Comparison of ENCODE assay signal across 30 cellular contexts in the genomic region with DNA sequence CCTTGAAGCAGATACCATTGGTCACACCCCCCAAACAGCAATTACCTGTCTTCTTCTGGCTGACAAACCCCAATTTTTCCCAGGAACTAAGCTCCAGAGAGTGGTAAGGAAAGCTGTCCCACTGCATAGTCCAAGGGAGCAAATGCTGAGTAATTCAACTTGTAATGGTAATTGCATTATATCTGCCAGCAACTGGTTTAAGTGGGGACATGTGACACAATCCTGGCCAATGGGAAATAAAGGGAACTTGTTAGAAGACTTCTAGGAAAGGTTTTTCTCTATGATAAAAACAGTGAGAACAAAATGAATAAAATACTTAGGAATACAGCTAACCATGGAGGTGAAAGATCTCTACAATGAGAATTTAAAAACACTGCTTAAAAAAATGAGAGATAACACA. TPM values are rescaled to one million over a fixed set of nuclear protein-coding genes. Genes with fewer than 3 reads are reported as not detected.
"Had no signal": no experiment of that assay in that cellular context is flagged by ENCODE, and none has a peak within 500 bp of the region (broad histone marks: within the 10 kb centered on the region; RNA-seq: fewer than 3 reads in every experiment).

No MANE protein-coding gene starts in this region.

- H3K27me3 ChIP-seq: testis, thyroid gland, tibial artery, tibial nerve, transverse colon, upper lobe of left lung, uterus, vagina had no signal

- H3K27ac ChIP-seq: stomach, suprapubic skin, testis, thoracic aorta, thyroid gland, tibial artery, tibial nerve, transverse colon, upper lobe of left lung, upper lobe of right lung, uterus, vagina had no signal

- ATAC-seq: stimulated activated effector memory CD8-positive, alpha-beta T cell treated with anti-CD3 and anti-CD28 coated beads, Interleukin-12 subunit alpha, Interleukin-12 subunit beta, amount 100 ng/mL, for 72 hours; stimulated activated memory B cell treated with anti-CD40 and anti-IgM and Interleukin-4, amounts not matched to agents 10 μg/mL and 1 μg/mL and 100 μg/mL, for 72 hours; stimulated activated naive B cell treated with anti-CD40 and anti-IgM and Interleukin-4, amounts not matched to agents 10 μg/mL and 1 μg/mL and 100 μg/mL, for 72 hours; stimulated activated naive CD8-positive, alpha-beta T cell treated with anti-CD3 and anti-CD28 coated beads, Interleukin-15, amount 100 ng/mL, for 72 hours; stimulated activated naive CD8-positive, alpha-beta T cell treated with anti-CD3 and anti-CD28 coated beads, Interleukin-15, Interleukin-2, amounts not matched to agents 100 U/mL and 50 U/mL, for 24 hours; upper lobe of right lung had no signal

- DNase-seq: stimulated activated CD4-positive, alpha-beta T cell treated with anti-CD3 and anti-CD28 coated beads, Interleukin-2, amount 100 ng/mL, for 48 hours; stimulated activated CD4-positive, alpha-beta T cell treated with anti-CD3 and anti-CD28 coated beads, Interleukin-4, amount 100 ng/mL, for 1 hour; stimulated activated CD4-positive, alpha-beta T cell treated with anti-CD3 and anti-CD28 coated beads, Interleukin-4, amount 100 ng/mL, for 24 hours; stimulated activated CD4-positive, alpha-beta T cell treated with anti-CD3 and anti-CD28 coated beads, Interleukin-4, amount 100 ng/mL, for 4 hours; stimulated activated CD8-positive, alpha-beta memory T cell treated with anti-CD3 and anti-CD28 coated beads, Interleukin-4, amount 100 ng/mL, for 48 hours; stimulated activated naive B cell treated with anti-CD40 and anti-IgM and Interleukin-4, amounts not matched to agents 10 μg/mL and 1 μg/mL and 100 μg/mL, for 72 hours; stimulated activated naive CD4-positive, alpha-beta T cell; stimulated activated naive CD4-positive, alpha-beta T cell treated with Interleukin-2 at 50 U/mL for 16 hours; stimulated activated naive CD8-positive, alpha-beta T cell treated with anti-CD3 and anti-CD28 coated beads, Interleukin-15, amount 100 ng/mL, for 72 hours; stimulated activated naive CD8-positive, alpha-beta T cell treated with anti-CD3 and anti-CD28 coated beads, Interleukin-15, Interleukin-2, amounts not matched to agents 100 U/mL and 50 U/mL, for 24 hours; stomach; substantia nigra; testis; thyroid gland; tibial artery; transverse colon; trophoblast cell; upper lobe of left lung; upper lobe of right lung; uterus had no signal

- H3K36me3 ChIP-seq: stomach, suprapubic skin, thoracic aorta, thyroid gland, tibial artery, tibial nerve, transverse colon, upper lobe of left lung, upper lobe of right lung, uterus, vagina had no signal

- H3K4me3 ChIP-seq: stomach, suprapubic skin, testis, thoracic aorta, thyroid gland, tibial artery, tibial nerve, transverse colon, upper lobe of left lung, upper lobe of right lung, uterus, vagina had no signal

- H3K9me3 ChIP-seq: suprapubic skin, testis, thoracic aorta, thyroid gland, upper lobe of left lung, upper lobe of right lung, uterus, vagina had no signal

- H3K4me1 ChIP-seq: stomach, suprapubic skin, testis, thyroid gland, tibial artery, tibial nerve, transverse colon, upper lobe of left lung, upper lobe of right lung, uterus, vagina had no signal

RNA-seq across cellular contexts. Expression of gene ISX, which starts 9.5 kb away (rescaled TPM):
- total RNA-seq: subcutaneous adipose tissue, suprapubic skin, temporal lobe, testis, thoracic aorta, thyroid gland, tibial nerve, upper lobe of left lung, upper lobe of right lung, ureter, urinary bladder, vagina had no signal
- polyA plus RNA-seq: stomach, urinary bladder had no signal
